ENCODE assay signal across 17 cellular contexts in the genomic region with DNA sequence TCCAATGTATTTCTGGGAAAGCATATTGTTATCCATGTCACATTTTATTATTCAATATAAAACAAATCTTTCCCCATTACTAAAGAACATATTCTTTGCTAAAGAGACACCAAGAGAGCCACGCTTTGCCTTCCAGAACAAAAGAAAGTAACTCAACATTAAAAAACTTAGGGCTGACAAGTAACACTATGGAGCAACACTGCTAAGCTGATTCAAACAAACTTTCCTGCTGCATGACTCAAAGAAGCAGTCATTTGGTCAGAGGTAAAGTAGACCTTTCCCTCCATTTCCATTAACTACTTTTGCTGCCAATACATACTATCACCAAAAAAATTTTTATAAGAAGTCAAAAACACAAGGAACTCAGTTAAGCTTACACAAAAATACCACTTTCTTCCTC.
A peak's percentile ranks its signal among the peaks of the same experiment; 100 is the strongest.
DNase-seq lines count a peak whose midpoint lies in the region; ATAC-seq and TF ChIP-seq lines count a peak whose summit lies in the region.
"Had no signal": no experiment of that assay in that cellular context is flagged by ENCODE, and none has a peak within 500 bp of the region (broad histone marks: within the 10 kb centered on the region; RNA-seq: fewer than 3 reads in every experiment).

No MANE protein-coding gene starts in this region.

- no peak overlapping the region for H3K9ac ChIP-seq in subcutaneous abdominal adipose tissue (ENCODE audit: low read length in 5 of 5)

- intact Hi-C loops in left lung (cut with DNase I): no loop called here

- H3K4me3 ChIP-seq in subcutaneous abdominal adipose tissue (ENCODE audit: low read depth in 1 of 5, low read length in 5 of 5) (no peak overlapping the region), left lung (no peak overlapping the region)
- H3K4me3 ChIP-seq: body of pancreas, mucosa of descending colon, right lobe of liver had no signal

- ATAC-seq in foreskin keratinocyte (peak; percentile 41), left lung (no peak)
- ATAC-seq: body of pancreas; effector memory CD8-positive, alpha-beta T cell; mucosa of descending colon had no signal

- H3K27me3 ChIP-seq in foreskin keratinocyte: no peaks in the 10 kb centered on the region
- H3K27me3 ChIP-seq in subcutaneous abdominal adipose tissue (ENCODE audit: control insufficient read depth in 5 of 5, insufficient read depth in 4 of 5, low read length in 5 of 5): no peaks in the 10 kb centered on the region
- no peaks in the 10 kb centered on the region for H3K27me3 ChIP-seq in left lung
- H3K27me3 ChIP-seq: body of pancreas, right lobe of liver had no signal

- peak; percentile 21 for DNase-seq in HT1080 (ENCODE audit: low read depth)
- peak; percentile 75 for DNase-seq in amniotic epithelial cell (ENCODE audit: low read depth)
- DNase-seq in foreskin keratinocyte: peak in 1 of 2 donors; percentile 52
- no peak for DNase-seq in left lung
- no peak for DNase-seq in activated naive CD4-positive, alpha-beta T cell treated with anti-CD3 and anti-CD28 coated beads, Interleukin-2, amount 50 U/mL, for 16 hours
- DNase-seq in C1 segment of cervical spinal cord (lab: John Stamatoyannopoulos, UW): no peak
- DNase-seq: activated gamma-delta T cell; body of pancreas; CD4-positive, alpha-beta memory T cell; effector memory CD8-positive, alpha-beta T cell; mucosa of descending colon; NCI-H1436; NCI-H345; nucleus accumbens; right lobe of liver; stimulated activated CD4-positive, alpha-beta T cell treated with anti-CD3 and anti-CD28 coated beads, Interleukin-2, amount 100 ng/mL, for 24 hours had no signal

- peaks cover 19% of the 10 kb centered on the region for H3K4me1 ChIP-seq in foreskin keratinocyte
- peaks cover 2 to 25% (median 9%) of the 10 kb centered on the region in 5 donors for H3K4me1 ChIP-seq in subcutaneous abdominal adipose tissue (ENCODE audit: control insufficient read depth in 5 of 5, insufficient read depth in 5 of 5, low read length in 5 of 5)
- no peaks in the 10 kb centered on the region for H3K4me1 ChIP-seq in left lung
- H3K4me1 ChIP-seq: body of pancreas, right lobe of liver had no signal

- H3K36me3 ChIP-seq in subcutaneous abdominal adipose tissue (ENCODE audit: control insufficient read depth in 5 of 5, insufficient read depth in 5 of 5, low read length in 5 of 5): no peaks in the 10 kb centered on the region
- no peaks in the 10 kb centered on the region for H3K36me3 ChIP-seq in left lung
- H3K36me3 ChIP-seq: right lobe of liver had no signal

- TF ChIP-seq CTCF in foreskin keratinocyte (conservative IDR thresholded peaks at IDR 0.05) (no peak), left lung (IDR thresholded peaks at IDR 0.05) (no peak)

- H3K9me3 ChIP-seq in subcutaneous abdominal adipose tissue (ENCODE audit: control insufficient read depth in 5 of 5, low read length in 5 of 5) (peaks cover 0 to 7% (median 5%) of the 10 kb centered on the region in 5 donors), left lung (peaks cover 0 to 6% of the 10 kb centered on the region in 2 donors)
- H3K9me3 ChIP-seq: mucosa of descending colon, right lobe of liver had no signal

- no peak overlapping the region for H3K27ac ChIP-seq in foreskin keratinocyte
- H3K27ac ChIP-seq in subcutaneous abdominal adipose tissue (ENCODE audit: low read depth, low read length): peak overlapping the region; percentile 79
- no peak overlapping the region for H3K27ac ChIP-seq in left lung
- H3K27ac ChIP-seq: body of pancreas, right lobe of liver had no signal

Comparison
In these comparisons a context has a peak if more than half of its experiments do, and no peak if none do; other contexts are left out.
1. DNase-seq: peak in HT1080 (single experiment) and amniotic epithelial cell (single experiment); none in left lung (0 of 2), activated naive CD4-positive, alpha-beta T cell treated with anti-CD3 and anti-CD28 coated beads, Interleukin-2, amount 50 U/mL, for 16 hours (single experiment) and C1 segment of cervical spinal cord (0 of 14).